Comparison of ENCODE assay signal across 19 cellular contexts in the genomic region with DNA sequence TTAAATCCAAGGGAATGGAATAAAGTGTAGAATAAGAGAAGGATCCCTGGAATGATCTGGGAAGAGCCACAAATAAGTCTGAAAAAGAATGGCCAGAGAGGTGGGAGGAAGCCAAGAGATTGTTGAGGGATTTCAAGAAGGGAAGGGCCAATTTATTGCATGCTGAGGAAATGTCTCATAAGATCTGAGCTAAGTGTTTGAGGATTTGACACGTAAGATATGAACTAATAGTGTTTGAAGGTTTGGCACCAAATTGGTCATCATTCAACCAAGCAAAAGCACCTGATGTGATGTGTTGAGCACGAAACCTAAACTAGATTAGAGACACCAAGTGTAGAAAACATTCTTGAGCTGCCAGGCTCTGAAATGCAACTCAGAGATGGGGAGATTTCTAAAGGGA.
DNase-seq lines count a peak whose midpoint lies in the region; ATAC-seq lines count a peak whose summit lies in the region.
"Had no signal": no experiment of that assay in that cellular context is flagged by ENCODE, and none has a peak within 500 bp of the region (broad histone marks: within the 10 kb centered on the region; RNA-seq: fewer than 3 reads in every experiment).

No MANE protein-coding gene starts in this region.

- H3K27ac ChIP-seq in mesendoderm (ENCODE audit: low read depth, low read length) = peak overlapping the region; percentile 96
- H3K27ac ChIP-seq: BLaER1 treated with 17β-estradiol and CSF1 and Interleukin-3, amounts not matched to agents 10 nM and 100 nM had no signal

- H3K4me3 ChIP-seq in mesendoderm (ENCODE audit: low read length) = no peak overlapping the region
- H3K4me3 ChIP-seq: BLaER1 treated with 17β-estradiol and CSF1 and Interleukin-3, amounts not matched to agents 10 nM and 100 nM had no signal

- peak overlapping the region; percentile 60 for H3K18ac ChIP-seq in mesendoderm (ENCODE audit: low read length)

- H2AK5ac ChIP-seq in mesendoderm (ENCODE audit: low read length) = no peak overlapping the region

- H3K79me1 ChIP-seq in mesendoderm (ENCODE audit: low read length) = no peaks in the 10 kb centered on the region

- H3K79me2 ChIP-seq in mesendoderm (ENCODE audit: control insufficient read depth, insufficient read depth, low read length) = no peaks in the 10 kb centered on the region

- H3K4ac ChIP-seq in mesendoderm (ENCODE audit: low read depth, low read length) = no peak overlapping the region

- H2BK15ac ChIP-seq in mesendoderm (replicated peaks; ENCODE audit: low read depth) = peak overlapping the region; percentile 99

- no peak overlapping the region for H4K5ac ChIP-seq in mesendoderm (ENCODE audit: low read length)

- no peaks in the 10 kb centered on the region for H3K27me3 ChIP-seq in mesendoderm (ENCODE audit: insufficient read depth, low read length, poor library complexity)
- H3K27me3 ChIP-seq: BLaER1 treated with 17β-estradiol and CSF1 and Interleukin-3, amounts not matched to agents 10 nM and 100 nM had no signal

- no peak overlapping the region for H3K23ac ChIP-seq in mesendoderm (ENCODE audit: low read length)

- WGBS in mesendoderm (ENCODE audit: extremely low coverage, insufficient coverage, low lambda C conversion rate) = no CpG with 5 or more reads among the region's 2 CpGs

- DNase-seq in mesendoderm = no peak
- DNase-seq in hepatic stellate cell (ENCODE audit: low spot score) = no peak
- no peak for DNase-seq in SHP77 (lab: John Stamatoyannopoulos, UW)
- no peak for DNase-seq in ureter (ENCODE audit: low spot score)
- no peak for DNase-seq in GM19238 (ENCODE audit: insufficient read length, low spot score)
- DNase-seq: activated naive CD8-positive, alpha-beta T cell treated with anti-CD3 and anti-CD28 coated beads, Interleukin-2, amount 50 U/mL, for 24 hours; activated T-cell treated with anti-CD3 and anti-CD28 coated beads for 4 hours; DMS53; foreskin melanocyte; immature natural killer cell; Kasumi-1; NCI-H1694; NCI-H526 had no signal

- H4K8ac ChIP-seq in mesendoderm (ENCODE audit: low read depth, low read length) = no peak overlapping the region

- ATAC-seq in GM18867 (IDR thresholded peaks at IDR 0.05; ENCODE audit: unreplicated experiment) (peak; percentile 92), GM21576 (IDR thresholded peaks at IDR 0.05; ENCODE audit: unreplicated experiment) (peak; percentile 52), HG03060 (IDR thresholded peaks at IDR 0.05; ENCODE audit: low read depth, unreplicated experiment) (peak; percentile 74)
- ATAC-seq: activated naive CD8-positive, alpha-beta T cell treated with anti-CD3 and anti-CD28 coated beads, Interleukin-2, amount 50 U/mL, for 24 hours; Panc1; WTC11 had no signal

- peak overlapping the region; percentile 73 for H2BK5ac ChIP-seq in mesendoderm (ENCODE audit: low read length)

- no peaks in the 10 kb centered on the region for H3K36me3 ChIP-seq in mesendoderm (ENCODE audit: control insufficient read depth, insufficient read depth, low read length)
- H3K36me3 ChIP-seq: BLaER1 treated with 17β-estradiol and CSF1 and Interleukin-3, amounts not matched to agents 10 nM and 100 nM had no signal

- H3K9ac ChIP-seq in mesendoderm (ENCODE audit: low read length) = no peak overlapping the region
- H3K9ac ChIP-seq: BLaER1 treated with 17β-estradiol and CSF1 and Interleukin-3, amounts not matched to agents 10 nM and 100 nM had no signal

- H3K4me2 ChIP-seq in mesendoderm (ENCODE audit: low read length) = no peak overlapping the region
- H3K4me2 ChIP-seq: BLaER1 treated with 17β-estradiol and CSF1 and Interleukin-3, amounts not matched to agents 10 nM and 100 nM had no signal

- H3K56ac ChIP-seq in mesendoderm (ENCODE audit: low read length) = peak overlapping the region; percentile 31

- peak overlapping the region; percentile 55 for H2BK120ac ChIP-seq in mesendoderm (ENCODE audit: low read depth, low read length)

- peaks cover 12% of the 10 kb centered on the region for H3K4me1 ChIP-seq in mesendoderm (ENCODE audit: control insufficient read depth, low read depth, low read length)
- H3K4me1 ChIP-seq: BLaER1 treated with 17β-estradiol and CSF1 and Interleukin-3, amounts not matched to agents 10 nM and 100 nM had no signal
